ENCODE assay signal across 20 cellular contexts in the genomic region with DNA sequence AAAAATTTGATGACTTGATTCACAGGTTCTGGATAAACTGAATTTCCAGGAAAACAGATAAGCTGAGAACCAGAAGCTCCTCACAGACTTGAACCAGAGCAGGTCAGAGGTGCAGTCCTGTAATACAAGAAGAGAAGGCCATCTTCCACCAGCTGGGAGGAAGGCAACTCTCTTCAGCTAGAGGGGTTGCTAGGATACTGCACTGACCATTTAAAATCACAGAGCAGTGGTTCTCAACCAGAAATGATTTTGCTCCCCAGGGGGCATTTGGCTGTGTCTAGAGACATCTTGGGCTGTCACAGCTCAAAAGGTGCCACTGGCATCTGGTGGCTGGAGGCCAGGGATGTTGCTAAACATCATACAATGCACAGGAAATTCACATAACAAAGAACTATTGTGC. TPM values are rescaled to one million over a fixed set of nuclear protein-coding genes. Genes with fewer than 3 reads are reported as not detected.
"Had no signal": no experiment of that assay in that cellular context is flagged by ENCODE, and none has a peak within 500 bp of the region (broad histone marks: within the 10 kb centered on the region; RNA-seq: fewer than 3 reads in every experiment).

No MANE protein-coding gene starts in this region.

- H3K4me1 Mint-ChIP-seq: activated CD4-positive, alpha-beta memory T cell treated with anti-CD3 and anti-CD28 coated beads, Interleukin-2, amount 10 ng/mL, durations not matched to agents 7 days and 5 days; activated naive CD4-positive, alpha-beta T cell treated with anti-CD3 and anti-CD28 coated beads, Interleukin-2, amount 50 U/mL, for 24 hours; natural killer cell had no signal

- H3K36me3 ChIP-seq: esophagus muscularis mucosa, prostate gland, tibial nerve had no signal

- H3K36me3 Mint-ChIP-seq: activated naive CD4-positive, alpha-beta T cell treated with anti-CD3 and anti-CD28 coated beads, Interleukin-2, amount 50 U/mL, for 24 hours; natural killer cell; WTC11 had no signal

- H3K27ac ChIP-seq: esophagus muscularis mucosa, prostate gland, skin epidermis, tibial nerve had no signal

- H3K9me3 Mint-ChIP-seq: activated T-cell treated with anti-CD3 and anti-CD28 coated beads, Interleukin-2, amount 50 U/mL, for 24 hours; WTC11 had no signal

- H3K4me1 ChIP-seq: prostate gland, tibial nerve had no signal

- DNase-seq: activated CD4-positive, alpha-beta memory T cell treated with anti-CD3 and anti-CD28 coated beads, Interleukin-2, amount 10 ng/mL, durations not matched to agents 7 days and 5 days; activated CD4-positive, alpha-beta T cell treated with anti-CD3 and anti-CD28 coated beads for 4 hours; activated effector memory CD4-positive, alpha-beta T cell treated with Interleukin-2 at 50 U/mL for 16 hours; activated T-cell treated with anti-CD3 and anti-CD28 coated beads, Interleukin-2, amount 50 U/mL, for 24 hours; hypothalamus; kidney glomerular epithelial cell; mesendoderm; natural killer cell; right cardiac atrium; stimulated activated CD4-positive, alpha-beta T cell treated with anti-CD3 and anti-CD28 coated beads, Interleukin-15, amount 100 ng/mL, for 24 hours; stimulated activated CD4-positive, alpha-beta T cell treated with anti-CD3 and anti-CD28 coated beads, Interleukin-4, amount 100 ng/mL, for 24 hours; stimulated activated CD8-positive, alpha-beta memory T cell treated with anti-CD3 and anti-CD28 coated beads, Interleukin-4, amount 100 ng/mL, for 48 hours; stimulated activated naive CD4-positive, alpha-beta T cell treated with Interleukin-2 at 50 U/mL for 16 hours; substantia nigra had no signal

- H3K27me3 Mint-ChIP-seq: activated CD4-positive, alpha-beta memory T cell treated with anti-CD3 and anti-CD28 coated beads, Interleukin-2, amount 10 ng/mL, durations not matched to agents 7 days and 5 days; activated naive CD4-positive, alpha-beta T cell treated with anti-CD3 and anti-CD28 coated beads, Interleukin-2, amount 50 U/mL, for 24 hours; activated T-cell treated with anti-CD3 and anti-CD28 coated beads, Interleukin-2, amount 50 U/mL, for 24 hours had no signal

- H3K9me3 ChIP-seq: esophagus muscularis mucosa, prostate gland, tibial nerve had no signal

- H3K4me3 Mint-ChIP-seq: activated CD4-positive, alpha-beta memory T cell treated with anti-CD3 and anti-CD28 coated beads, Interleukin-2, amount 10 ng/mL, durations not matched to agents 7 days and 5 days; activated naive CD4-positive, alpha-beta T cell treated with anti-CD3 and anti-CD28 coated beads, Interleukin-2, amount 50 U/mL, for 24 hours; activated T-cell treated with anti-CD3 and anti-CD28 coated beads, Interleukin-2, amount 50 U/mL, for 24 hours; natural killer cell; WTC11 had no signal

- H3K27ac Mint-ChIP-seq: activated CD4-positive, alpha-beta memory T cell treated with anti-CD3 and anti-CD28 coated beads, Interleukin-2, amount 10 ng/mL, durations not matched to agents 7 days and 5 days; activated naive CD4-positive, alpha-beta T cell treated with anti-CD3 and anti-CD28 coated beads, Interleukin-2, amount 50 U/mL, for 24 hours; activated T-cell treated with anti-CD3 and anti-CD28 coated beads, Interleukin-2, amount 50 U/mL, for 24 hours; natural killer cell; WTC11 had no signal

- H3K27me3 ChIP-seq: tibial nerve had no signal

- H3K4me3 ChIP-seq: esophagus muscularis mucosa, prostate gland, skin epidermis, tibial nerve had no signal

RNA-seq across cellular contexts. Expression of a gene that starts 17.2 kb away (rescaled TPM):
- total RNA-seq: activated CD4-positive, alpha-beta memory T cell treated with anti-CD3 and anti-CD28 coated beads, Interleukin-2, amount 10 ng/mL, durations not matched to agents 7 days and 5 days; natural killer cell had no signal
